30 cellular contexts compared by ENCODE assay signal in genomic region chr2:127726158-127726880, GRCh38. TPM values are rescaled to one million over a fixed set of nuclear protein-coding genes. Genes with fewer than 3 reads are reported as not detected.
A peak's percentile ranks its signal among the peaks of the same experiment; 100 is the strongest.
DNase-seq lines count a peak whose midpoint lies in the region; ATAC-seq, FAIRE-seq and TF ChIP-seq lines count a peak whose summit lies in the region.
"Had no signal": no experiment of that assay in that cellular context is flagged by ENCODE, and none has a peak within 500 bp of the region (broad histone marks: within the 10 kb centered on the region; RNA-seq: fewer than 3 reads in every experiment).

No MANE protein-coding gene starts in this region.

- POLR2A ChIA-PET in CD8-positive, alpha-beta memory T cell (lab: Charles Lee) = no interaction called here

- H3K4me1 Mint-ChIP-seq in activated CD4-positive, alpha-beta T cell treated with anti-CD3 and anti-CD28 coated beads, Interleukin-2, amount 10 ng/mL, durations not matched to agents 24 days and 14 days = peaks cover 5% of the 10 kb centered on the region
- H3K4me1 Mint-ChIP-seq in CD8-positive, alpha-beta memory T cell = peaks cover 0 to 2% (median 0%) of the 10 kb centered on the region in 3 donors
- H3K4me1 Mint-ChIP-seq: B cell had no signal

- H3K27me3 ChIP-seq in CD8-positive, alpha-beta memory T cell (ENCODE audit: insufficient read depth, low read length, poor library complexity, severe bottlenecking) = no peaks in the 10 kb centered on the region
- H3K27me3 ChIP-seq in left ventricle myocardium inferior (ENCODE audit: low read depth) (no peaks in the 10 kb centered on the region), osteoblast (ENCODE audit: insufficient read depth, low read length) (no peaks in the 10 kb centered on the region)

- H3K36me3 Mint-ChIP-seq in activated CD4-positive, alpha-beta T cell treated with anti-CD3 and anti-CD28 coated beads, Interleukin-2, amount 10 ng/mL, durations not matched to agents 24 days and 14 days (ENCODE audit: low read depth) = peaks cover 30% of the 10 kb centered on the region
- H3K36me3 Mint-ChIP-seq in CD8-positive, alpha-beta memory T cell = peaks cover 19 to 43% (median 26%) of the 10 kb centered on the region in 3 donors

- no peaks in the 10 kb centered on the region for H3K9me3 ChIP-seq in CD8-positive, alpha-beta memory T cell (ENCODE audit: low read length)
- H3K9me3 ChIP-seq in left ventricle myocardium inferior (replicated peaks) (no peaks in the 10 kb centered on the region), osteoblast (ENCODE audit: low read depth, low read length) (no peaks in the 10 kb centered on the region)

- peaks cover 27% of the 10 kb centered on the region for H3K36me3 ChIP-seq in CD8-positive, alpha-beta memory T cell (ENCODE audit: insufficient read depth, low read length)
- H3K36me3 ChIP-seq in left ventricle myocardium inferior (peaks cover 20% of the 10 kb centered on the region), osteoblast (ENCODE audit: insufficient read depth, low read length) (peaks cover 18% of the 10 kb centered on the region)

- H2AFZ ChIP-seq in osteoblast (ENCODE audit: low read length) = no peak overlapping the region

- H3K27ac ChIP-seq in CD8-positive, alpha-beta memory T cell (ENCODE audit: low read depth, low read length) = no peak overlapping the region
- H3K27ac ChIP-seq in left ventricle myocardium inferior (replicated peaks) (peak overlapping the region; percentile 83), osteoblast (ENCODE audit: low read depth, low read length) (no peak overlapping the region)
- H3K27ac ChIP-seq: 22Rv1, C4-2B had no signal

- no peak overlapping the region for H3K27ac Mint-ChIP-seq in activated CD4-positive, alpha-beta T cell treated with anti-CD3 and anti-CD28 coated beads, Interleukin-2, amount 10 ng/mL, durations not matched to agents 24 days and 14 days
- peak overlapping the region in 5 of 8 donors; percentile 17 to 48 (median 27) for H3K27ac Mint-ChIP-seq in CD8-positive, alpha-beta memory T cell
- H3K27ac Mint-ChIP-seq: B cell; CD8-positive, alpha-beta T cell had no signal

- no peaks in the 10 kb centered on the region for H3K27me3 Mint-ChIP-seq in activated CD4-positive, alpha-beta T cell treated with anti-CD3 and anti-CD28 coated beads, Interleukin-2, amount 10 ng/mL, durations not matched to agents 24 days and 14 days
- H3K27me3 Mint-ChIP-seq in CD8-positive, alpha-beta memory T cell = no peaks in the 10 kb centered on the region
- H3K27me3 Mint-ChIP-seq: B cell had no signal

- H3K4me1 ChIP-seq in CD8-positive, alpha-beta memory T cell (ENCODE audit: insufficient read depth, low read length) = no peaks in the 10 kb centered on the region
- H3K4me1 ChIP-seq in left ventricle myocardium inferior (peaks cover 62% of the 10 kb centered on the region), osteoblast (ENCODE audit: insufficient read depth, low read length) (peaks cover 9% of the 10 kb centered on the region)

- no peaks in the 10 kb centered on the region for H4K20me1 ChIP-seq in osteoblast (ENCODE audit: insufficient read depth, low read length)

- FAIRE-seq in HTR-8/SVneo (lab: Jason Lieb, UNC) = peak; percentile 31
- FAIRE-seq: GM12878, GM19239 had no signal

- ATAC-seq in GM21528 (IDR thresholded peaks at IDR 0.05; ENCODE audit: low FRiP score, unreplicated experiment) = no peak
- no peak for ATAC-seq in GM18858 (IDR thresholded peaks at IDR 0.05; ENCODE audit: unreplicated experiment)
- ATAC-seq: CD8-positive, alpha-beta T cell; GM12878; PC-3 had no signal

- H3K79me2 ChIP-seq in osteoblast (ENCODE audit: insufficient read depth, low read length) = no peaks in the 10 kb centered on the region

- intact Hi-C loops in activated CD4-positive, alpha-beta T cell treated with anti-CD3 and anti-CD28 coated beads, Interleukin-2, amount 10 ng/mL, durations not matched to agents 24 days and 14 days (cut with micrococcal nuclease) = no loop called here
- intact Hi-C loops in left ventricle myocardium inferior (cut with micrococcal nuclease) = no loop called here

- H3K4me3 Mint-ChIP-seq in activated CD4-positive, alpha-beta T cell treated with anti-CD3 and anti-CD28 coated beads, Interleukin-2, amount 10 ng/mL, durations not matched to agents 24 days and 14 days = no peak overlapping the region
- H3K4me3 Mint-ChIP-seq in CD8-positive, alpha-beta memory T cell = no peak overlapping the region
- H3K4me3 Mint-ChIP-seq: B cell; CD8-positive, alpha-beta T cell had no signal

- TF ChIP-seq CTCF in left ventricle myocardium inferior (IDR thresholded peaks at IDR 0.05; ENCODE audit: borderline replicate concordance) = no peak
- no peak for TF ChIP-seq CTCF in osteoblast (IDR thresholded peaks at IDR 0.05; ENCODE audit: extremely low read depth, low read depth, low read length)

- H3K9me3 Mint-ChIP-seq in activated CD4-positive, alpha-beta T cell treated with anti-CD3 and anti-CD28 coated beads, Interleukin-2, amount 10 ng/mL, durations not matched to agents 24 days and 14 days = no peaks in the 10 kb centered on the region
- no peaks in the 10 kb centered on the region for H3K9me3 Mint-ChIP-seq in CD8-positive, alpha-beta memory T cell
- H3K9me3 Mint-ChIP-seq: CD8-positive, alpha-beta T cell had no signal

- no peak overlapping the region for H3K4me2 ChIP-seq in osteoblast (ENCODE audit: insufficient read depth, low read length)

- DNase-seq in activated CD4-positive, alpha-beta T cell treated with anti-CD3 and anti-CD28 coated beads, Interleukin-2, amount 10 ng/mL, durations not matched to agents 24 days and 14 days = peak; percentile 53
- DNase-seq in activated CD4-positive, alpha-beta T cell treated with anti-CD3 and anti-CD28 coated beads, Interleukin-2, amount 50 U/mL, for 48 hours = no peak
- no peak for DNase-seq in CD8-positive, alpha-beta memory T cell
- no peak for DNase-seq in HTR-8/SVneo (ENCODE audit: insufficient read length, low spot score)
- no peak for DNase-seq in left ventricle myocardium inferior
- DNase-seq in osteoblast (ENCODE audit: insufficient read length, low spot score, missing footprints) = no peak
- DNase-seq: CD8-positive, alpha-beta T cell; DMS 273 treated with DMSO at 0.1 percent for 48 hours; DMS79; EL; GDM1; GOT3; HCEC 1CT; KBM-7; NCI-H1105 treated with DMSO at 0.1 percent for 48 hours; NCI-H146; NCI-H1930; NCI-H2107; NCI-H524; NCI-H748 treated with DMSO at 0.1 percent for 48 hours; PC-3; SHP77 had no signal

- H3K4me3 ChIP-seq in CD8-positive, alpha-beta memory T cell (ENCODE audit: low read length) = no peak overlapping the region
- H3K4me3 ChIP-seq in left ventricle myocardium inferior (no peak overlapping the region), osteoblast (ENCODE audit: insufficient read depth, low read length) (no peak overlapping the region)
- H3K4me3 ChIP-seq: GM12878 had no signal

- CTCF ChIA-PET in CD8-positive, alpha-beta memory T cell (lab: Charles Lee) = no interaction called here

RNA-seq across cellular contexts. Expression of gene SFT2D3, which starts 25.0 kb away (rescaled TPM):
- total RNA-seq in activated CD4-positive, alpha-beta T cell treated with anti-CD3 and anti-CD28 coated beads, Interleukin-2, amount 10 ng/mL, durations not matched to agents 24 days and 14 days = 5.9 and 6.3 TPM in 2 replicates
- total RNA-seq in CD8-positive, alpha-beta memory T cell = 1 to 10 TPM; 4.6 to 5.5 TPM
- polyA plus RNA-seq in CD8-positive, alpha-beta memory T cell = 0.31 TPM
- 2.9 TPM for total RNA-seq in left ventricle myocardium inferior
- total RNA-seq in osteoblast = 5.8 and 6.5 TPM in 2 replicates

RNA-seq across cellular contexts. Expression of gene LIMS2, which starts 51.0 kb away (rescaled TPM):
- 7.2 and 8.4 TPM in 2 replicates for total RNA-seq in activated CD4-positive, alpha-beta T cell treated with anti-CD3 and anti-CD28 coated beads, Interleukin-2, amount 10 ng/mL, durations not matched to agents 24 days and 14 days
- total RNA-seq in CD8-positive, alpha-beta memory T cell = 1 to 10 TPM; 5.9 to 6.1 TPM
- 3.1 TPM for polyA plus RNA-seq in CD8-positive, alpha-beta memory T cell
- 173 TPM for total RNA-seq in left ventricle myocardium inferior
- 11.2 and 14.8 TPM in 2 replicates for total RNA-seq in osteoblast
- total RNA-seq: MCF 10A had no signal

Comparison
In these comparisons a context has a peak if more than half of its experiments do, and no peak if none do; other contexts are left out.
1. RNA of gene LIMS2, which starts 51.0 kb away (total RNA-seq): 173 TPM in left ventricle myocardium inferior (single experiment); 11.2 to 14.8 TPM in osteoblast, 7.2 to 8.4 TPM in activated CD4-positive, alpha-beta T cell treated with anti-CD3 and anti-CD28 coated beads, Interleukin-2, amount 10 ng/mL, durations not matched to agents 24 days and 14 days and 5.9 to 6.1 TPM in CD8-positive, alpha-beta memory T cell; every median in the first group is over 10 times any median in the second.